Comparison of ENCODE assay signal across 23 cellular contexts in the genomic region with DNA sequence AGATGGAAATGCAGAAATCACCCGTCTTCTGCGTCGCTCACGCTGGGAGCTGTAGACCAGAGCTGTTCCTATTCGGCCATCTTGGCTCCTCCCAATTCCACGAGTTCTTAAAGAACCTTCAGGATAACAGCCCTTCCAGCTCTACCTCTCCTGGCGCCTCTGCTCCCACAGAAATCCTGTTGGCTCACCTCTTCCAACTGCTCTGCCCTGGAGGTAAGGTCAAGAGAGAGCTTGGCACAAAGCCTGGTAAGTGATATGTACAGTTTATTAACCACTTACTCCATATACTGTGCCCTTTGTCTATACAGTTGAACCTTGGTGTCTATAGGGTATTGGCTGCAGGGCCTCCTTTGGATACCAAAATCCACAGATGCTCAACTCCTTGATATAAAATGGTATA. TPM values are rescaled to one million over a fixed set of nuclear protein-coding genes. Genes with fewer than 3 reads are reported as not detected.
DNase-seq lines count a peak whose midpoint lies in the region; ATAC-seq and TF ChIP-seq lines count a peak whose summit lies in the region.
"Had no signal": no experiment of that assay in that cellular context is flagged by ENCODE, and none has a peak within 500 bp of the region (broad histone marks: within the 10 kb centered on the region; RNA-seq: fewer than 3 reads in every experiment).

No MANE protein-coding gene starts in this region.

- H3K9me2 ChIP-seq in Karpas-422 (replicated peaks; ENCODE audit: insufficient read depth, low read length), result no peaks in the 10 kb centered on the region

- no peak for ATAC-seq in natural killer cell treated with Interleukin-12 subunit alpha and Interleukin-12 subunit beta and Interleukin-15 and Interleukin-18, amount 100 ng/mL, for 72 hours
- ATAC-seq: activated CD4-positive, CD25-positive, alpha-beta regulatory T cell treated with anti-CD3 and anti-CD28 coated beads, Interleukin-2, amount 50 U/mL, for 24 hours; GM12878; right cardiac atrium had no signal

- H2BK20ac ChIP-seq in H9 (ENCODE audit: low read depth, low read length, poor library complexity, severe bottlenecking), result no peak overlapping the region

- H3K4me1 Mint-ChIP-seq in H9 (peaks cover 43 to 46% of the 10 kb centered on the region in 2 experiments), endodermal cell (peaks cover 30% of the 10 kb centered on the region)
- H3K4me1 Mint-ChIP-seq in natural killer cell treated with Interleukin-12 subunit alpha and Interleukin-12 subunit beta and Interleukin-15 and Interleukin-18, amount 100 ng/mL, for 72 hours (ENCODE audit: low read depth in 2 of 2), result no peaks in the 10 kb centered on the region
- H3K4me1 Mint-ChIP-seq: activated naive CD4-positive, alpha-beta T cell treated with anti-CD3 and anti-CD28 coated beads, Interleukin-2, amount 10 ng/mL, durations not matched to agents 7 days and 5 days had no signal

- H3K79me2 ChIP-seq in H9 (ENCODE audit: insufficient read depth, low read length), result no peaks in the 10 kb centered on the region
- no peaks in the 10 kb centered on the region for H3K79me2 ChIP-seq in Karpas-422 (ENCODE audit: low read length)

- H3K4me1 ChIP-seq in H9 (ENCODE audit: insufficient read depth, low read length) (peaks cover 3% of the 10 kb centered on the region; the same call in 1 of the 2 replicates), endodermal cell (ENCODE audit: control insufficient read depth, insufficient read depth, low read length) (peaks cover 8% of the 10 kb centered on the region), Karpas-422 (ENCODE audit: low read length) (no peaks in the 10 kb centered on the region)
- H3K4me1 ChIP-seq: Peyer's patch had no signal

- no peak overlapping the region for H4K5ac ChIP-seq in H9 (ENCODE audit: insufficient read length, low read depth, low read length)

- H2AK5ac ChIP-seq in H9 (ENCODE audit: insufficient read length, low read length), result no peak overlapping the region

- no peak overlapping the region for H3K56ac ChIP-seq in H9 (ENCODE audit: insufficient read length, low read depth, low read length)

- H2AFZ ChIP-seq in H9 (ENCODE audit: low read length), result no peak overlapping the region
- no peak overlapping the region for H2AFZ ChIP-seq in Karpas-422 (ENCODE audit: low read length)

- H2BK5ac ChIP-seq in H9 (ENCODE audit: insufficient read length, low read length), result no peak overlapping the region

- no peak overlapping the region for H3K9ac ChIP-seq in H9 (ENCODE audit: extremely low read depth, insufficient read length, low read length)
- H3K9ac ChIP-seq in endodermal cell (ENCODE audit: extremely low read depth, low read length, poor library complexity, severe bottlenecking), result no peak overlapping the region
- no peak overlapping the region for H3K9ac ChIP-seq in Karpas-422 (ENCODE audit: low read length)

- H3K9me3 ChIP-seq in H9 (ENCODE audit: control insufficient read depth, low read depth, low read length) (no peaks in the 10 kb centered on the region), endodermal cell (ENCODE audit: control insufficient read depth, low read length) (no peaks in the 10 kb centered on the region), Karpas-422 (ENCODE audit: low read length) (no peaks in the 10 kb centered on the region)
- H3K9me3 ChIP-seq: Peyer's patch had no signal

- H3K4ac ChIP-seq in H9 (ENCODE audit: low read depth, low read length), result no peak overlapping the region

- H3K23ac ChIP-seq in H9 (ENCODE audit: insufficient read length, low read depth, low read length), result no peak overlapping the region

- H3K14ac ChIP-seq in H9 (ENCODE audit: insufficient read depth, low read length), result no peak overlapping the region

- H2BK12ac ChIP-seq in H9 (ENCODE audit: insufficient read length, low read depth, low read length), result no peak overlapping the region

- H3K36me3 Mint-ChIP-seq in H9 (ENCODE audit: insufficient read depth in 1 of 3, low read depth in 3 of 3) (peaks cover 0 to 6% (median 5%) of the 10 kb centered on the region in 3 experiments; a peak in 6 of 7 replicates), endodermal cell (ENCODE audit: low read depth) (peaks cover 2% of the 10 kb centered on the region)
- no peaks in the 10 kb centered on the region for H3K36me3 Mint-ChIP-seq in natural killer cell treated with Interleukin-12 subunit alpha and Interleukin-12 subunit beta and Interleukin-15 and Interleukin-18, amount 100 ng/mL, for 72 hours
- H3K36me3 Mint-ChIP-seq: activated naive CD4-positive, alpha-beta T cell treated with anti-CD3 and anti-CD28 coated beads, Interleukin-2, amount 10 ng/mL, durations not matched to agents 7 days and 5 days; type B pancreatic cell had no signal

- DNase-seq in DMS114 treated with DMSO at 0.1 percent for 48 hours (lab: John Stamatoyannopoulos, UW; ENCODE audit: unreplicated experiment), result peak; percentile 47
- DNase-seq in H9, result no peak
- peak; percentile 21 for DNase-seq in NCI-H69 (lab: John Stamatoyannopoulos, UW)
- DNase-seq in endodermal cell, result peak; percentile 42
- DNase-seq in Karpas-422, result no peak
- no peak for DNase-seq in globus pallidus (ENCODE audit: low spot score)
- DNase-seq in natural killer cell treated with Interleukin-12 subunit alpha and Interleukin-12 subunit beta and Interleukin-15 and Interleukin-18, amount 100 ng/mL, for 72 hours (ENCODE audit: low spot score), result no peak
- DNase-seq: activated CD4-positive, alpha-beta T cell treated with anti-CD3 and anti-CD28 coated beads, Interleukin-2, amount 50 U/mL, for 48 hours; activated CD8-positive, alpha-beta memory T cell treated with anti-CD3 and anti-CD28 coated beads, Interleukin-2, amount 50 U/mL, for 4 hours; activated naive CD4-positive, alpha-beta T cell treated with anti-CD3 and anti-CD28 coated beads, Interleukin-2, amount 10 ng/mL, durations not matched to agents 7 days and 5 days; brain microvascular endothelial cell; Calu3; glutamatergic neuron; MV-4-11; NCI-H2029; Peyer's patch; stimulated activated CD4-positive, alpha-beta T cell treated with anti-CD3 and anti-CD28 coated beads, Interleukin-2, amount 100 ng/mL, for 24 hours; T-helper 1 cell had no signal

- H3K23me2 ChIP-seq in H9 (ENCODE audit: insufficient read length, low read depth, low read length, poor library complexity, severe bottlenecking), result no peaks in the 10 kb centered on the region

- H3K27ac ChIP-seq in H9 (ENCODE audit: insufficient read length, low read depth, low read length), result no peak overlapping the region
- H3K27ac ChIP-seq in endodermal cell (ENCODE audit: low read depth, low read length), result no peak overlapping the region
- H3K27ac ChIP-seq in Karpas-422 (ENCODE audit: low read length), result no peak overlapping the region
- H3K27ac ChIP-seq: brain microvascular endothelial cell, C4-2B, Peyer's patch had no signal

- H3K4me2 ChIP-seq in H9 (ENCODE audit: insufficient read depth, insufficient read length, low read length) (no peak overlapping the region), Karpas-422 (ENCODE audit: low read depth, low read length, poor library complexity, severe bottlenecking) (no peak overlapping the region)

- H2BK15ac ChIP-seq in H9 (ENCODE audit: low read depth, low read length), result no peak overlapping the region

- H4K91ac ChIP-seq in H9 (ENCODE audit: insufficient read length, low read depth, low read length), result no peak overlapping the region

- no CpG with 5 or more reads among the region's 7 CpGs for WGBS in H9 (ENCODE audit: extremely low coverage, insufficient read length, low lambda C conversion rate)
- 93 to 97% methylated on average over 5 to 7 of the region's 7 CpGs for WGBS in endodermal cell (ENCODE audit: insufficient coverage in 1 of 2, insufficient read length in 1 of 2), 2 experiments

- peak overlapping the region; percentile 81 for H3K18ac ChIP-seq in H9 (ENCODE audit: insufficient read length, low read depth, low read length)

- no peaks in the 10 kb centered on the region for H3K27me3 ChIP-seq in H9 (ENCODE audit: insufficient read depth, low read length)
- H3K27me3 ChIP-seq in endodermal cell (ENCODE audit: control insufficient read depth, insufficient read depth, low read length, poor library complexity, severe bottlenecking), result no peaks in the 10 kb centered on the region
- H3K27me3 ChIP-seq in Karpas-422 (ENCODE audit: low read length), result no peaks in the 10 kb centered on the region; the same call in 1 of the 2 replicates
- H3K27me3 ChIP-seq: brain microvascular endothelial cell, Peyer's patch had no signal

- H4K20me1 ChIP-seq in H9 (ENCODE audit: control insufficient read depth, insufficient read depth, insufficient read length) (no peaks in the 10 kb centered on the region), Karpas-422 (ENCODE audit: insufficient read depth, low read depth, low read length) (no peaks in the 10 kb centered on the region)

- H3K36me3 ChIP-seq in endodermal cell (ENCODE audit: control insufficient read depth, insufficient read depth, low read length), result no peaks in the 10 kb centered on the region
- H3K36me3 ChIP-seq in Karpas-422 (ENCODE audit: insufficient read depth, low read length), result no peaks in the 10 kb centered on the region
- H3K36me3 ChIP-seq: brain microvascular endothelial cell, Peyer's patch had no signal

- H2BK120ac ChIP-seq in H9 (ENCODE audit: low read depth, low read length, poor library complexity, severe bottlenecking), result no peak overlapping the region

- peak overlapping the region; percentile 69 to 77 (median 72); a peak in 3 of 7 replicates for H3K27ac Mint-ChIP-seq in H9
- no peak overlapping the region for H3K27ac Mint-ChIP-seq in endodermal cell
- no peak overlapping the region for H3K27ac Mint-ChIP-seq in natural killer cell treated with Interleukin-12 subunit alpha and Interleukin-12 subunit beta and Interleukin-15 and Interleukin-18, amount 100 ng/mL, for 72 hours
- H3K27ac Mint-ChIP-seq: activated naive CD4-positive, alpha-beta T cell treated with anti-CD3 and anti-CD28 coated beads, Interleukin-2, amount 10 ng/mL, durations not matched to agents 7 days and 5 days; type B pancreatic cell had no signal

- H3K4me3 ChIP-seq in endodermal cell (ENCODE audit: low read length) (no peak overlapping the region), Karpas-422 (ENCODE audit: low read length) (no peak overlapping the region)
- H3K4me3 ChIP-seq: GM12878, Peyer's patch had no signal

- TF ChIP-seq CTCF in H9 (conservative IDR thresholded peaks at IDR 0.05) (no peak), endodermal cell (conservative IDR thresholded peaks at IDR 0.05) (no peak)

- H3K4me3 Mint-ChIP-seq in H9 (peak overlapping the region; percentile 41 to 64; a peak in 4 of 5 replicates), endodermal cell (peak overlapping the region; percentile 36)
- no peak overlapping the region for H3K4me3 Mint-ChIP-seq in natural killer cell treated with Interleukin-12 subunit alpha and Interleukin-12 subunit beta and Interleukin-15 and Interleukin-18, amount 100 ng/mL, for 72 hours
- H3K4me3 Mint-ChIP-seq: activated naive CD4-positive, alpha-beta T cell treated with anti-CD3 and anti-CD28 coated beads, Interleukin-2, amount 10 ng/mL, durations not matched to agents 7 days and 5 days; type B pancreatic cell had no signal

- H3K79me1 ChIP-seq in H9 (ENCODE audit: insufficient read depth, low read depth, low read length, poor library complexity, severe bottlenecking), result no peaks in the 10 kb centered on the region

- H3K9me3 Mint-ChIP-seq in H9, result peaks cover 2 to 7% of the 10 kb centered on the region in 2 experiments; a peak in 4 of 5 replicates
- peaks cover 4% of the 10 kb centered on the region for H3K9me3 Mint-ChIP-seq in endodermal cell
- H3K9me3 Mint-ChIP-seq in natural killer cell treated with Interleukin-12 subunit alpha and Interleukin-12 subunit beta and Interleukin-15 and Interleukin-18, amount 100 ng/mL, for 72 hours, result peaks cover 4% of the 10 kb centered on the region
- H3K9me3 Mint-ChIP-seq: activated naive CD4-positive, alpha-beta T cell treated with anti-CD3 and anti-CD28 coated beads, Interleukin-2, amount 10 ng/mL, durations not matched to agents 7 days and 5 days; type B pancreatic cell had no signal

- no peak overlapping the region for H4K8ac ChIP-seq in H9 (replicated peaks; ENCODE audit: insufficient read length, low read depth, low read length)

- H3K27me3 Mint-ChIP-seq in H9 (ENCODE audit: low read depth) (no peaks in the 10 kb centered on the region), endodermal cell (ENCODE audit: insufficient read depth) (peaks cover 4% of the 10 kb centered on the region)
- no peaks in the 10 kb centered on the region for H3K27me3 Mint-ChIP-seq in natural killer cell treated with Interleukin-12 subunit alpha and Interleukin-12 subunit beta and Interleukin-15 and Interleukin-18, amount 100 ng/mL, for 72 hours
- H3K27me3 Mint-ChIP-seq: activated naive CD4-positive, alpha-beta T cell treated with anti-CD3 and anti-CD28 coated beads, Interleukin-2, amount 10 ng/mL, durations not matched to agents 7 days and 5 days; type B pancreatic cell had no signal

- no peak overlapping the region for H3T11ph ChIP-seq in H9 (ENCODE audit: low read length)

RNA-seq across cellular contexts. Expression of a gene that starts 17.8 kb away (rescaled TPM):
- total RNA-seq in H9 (2021), result 5.1 and 5.6 TPM in 2 replicates
- total RNA-seq in endodermal cell, result 10 to 100 TPM; 22.9 to 25.2 TPM
- 9.4 TPM for polyA plus RNA-seq in endodermal cell (2013, experiment 1 of 2)
- 11.3 TPM for polyA plus RNA-seq in endodermal cell (2013, experiment 2 of 2)
- total RNA-seq in Karpas-422 (2014; rRNA removed; shearing (Covaris generic); ENCODE audit: low replicate concordance), result not detected in 2 replicates
- not detected for total RNA-seq in natural killer cell treated with Interleukin-12 subunit alpha and Interleukin-12 subunit beta and Interleukin-15 and Interleukin-18, amount 100 ng/mL, for 72 hours

Comparison
In these comparisons a context has a peak if more than half of its experiments do, and no peak if none do; other contexts are left out.
1. DNase-seq: peak in DMS114 treated with DMSO at 0.1 percent for 48 hours (single experiment), NCI-H69 (single experiment) and endodermal cell (single experiment); none in H9 (single experiment), Karpas-422 (single experiment), globus pallidus (single experiment) and natural killer cell treated with Interleukin-12 subunit alpha and Interleukin-12 subunit beta and Interleukin-15 and Interleukin-18, amount 100 ng/mL, for 72 hours (single experiment).
2. H3K27ac Mint-ChIP-seq: peak in H9 (3 of 3); none in endodermal cell (single experiment) and natural killer cell treated with Interleukin-12 subunit alpha and Interleukin-12 subunit beta and Interleukin-15 and Interleukin-18, amount 100 ng/mL, for 72 hours (0 of 2).